Comparison of ENCODE assay signal across 10 cellular contexts in genomic region chr11:30855383-30856006, GRCh38.
DNase-seq lines count a peak whose midpoint lies in the region; ATAC-seq and TF ChIP-seq lines count a peak whose summit lies in the region.
"Had no signal": no experiment of that assay in that cellular context is flagged by ENCODE, and none has a peak within 500 bp of the region (broad histone marks: within the 10 kb centered on the region; RNA-seq: fewer than 3 reads in every experiment).

No MANE protein-coding gene starts in this region.

- H3K4me1 ChIP-seq in cardiac muscle cell (ENCODE audit: low read depth) = no peaks in the 10 kb centered on the region
- H3K4me1 ChIP-seq in upper lobe of right lung = no peaks in the 10 kb centered on the region

- H3K27me3 ChIP-seq in cardiac muscle cell = no peaks in the 10 kb centered on the region
- no peaks in the 10 kb centered on the region for H3K27me3 ChIP-seq in upper lobe of right lung

- intact Hi-C loops in left ventricle myocardium superior (cut with micrococcal nuclease) = no loop called here
- intact Hi-C loops in upper lobe of right lung (cut with DNase I) = no loop called here

- DNase-seq in cardiac muscle cell (ENCODE audit: low read depth in 1 of 2, low spot score in 1 of 2) (peak; percentile 21 to 52), left ventricle myocardium superior (no peak), SK-N-DZ (ENCODE audit: low spot score) (peak; percentile 39), globus pallidus (ENCODE audit: low spot score) (peak; percentile 10), upper lobe of right lung (no peak)
- no peak for DNase-seq in stimulated activated naive CD8-positive, alpha-beta T cell treated with anti-CD3 and anti-CD28 coated beads, Interleukin-15, Interleukin-2, amounts not matched to agents 100 U/mL and 50 U/mL, for 24 hours
- DNase-seq in stimulated activated naive CD4-positive, alpha-beta T cell treated with Interleukin-2 at 50 U/mL for 16 hours (lab: John Stamatoyannopoulos, UW) = no peak
- DNase-seq: activated naive CD8-positive, alpha-beta T cell treated with anti-CD3 and anti-CD28 coated beads, Interleukin-2, amount 10 ng/mL, durations not matched to agents 7 days and 5 days; HCEC 1CT had no signal

- H3K27ac ChIP-seq in cardiac muscle cell (no peak overlapping the region), upper lobe of right lung (no peak overlapping the region)

- ATAC-seq in left ventricle myocardium superior = no peak
- no peak for ATAC-seq in upper lobe of right lung
- ATAC-seq in stimulated activated naive CD8-positive, alpha-beta T cell treated with anti-CD3 and anti-CD28 coated beads, Interleukin-15, Interleukin-2, amounts not matched to agents 100 U/mL and 50 U/mL, for 24 hours = no peak
- no peak for ATAC-seq in GM21786 (IDR thresholded peaks at IDR 0.05; ENCODE audit: unreplicated experiment)

- H3K4me3 ChIP-seq in cardiac muscle cell (no peak overlapping the region), upper lobe of right lung (no peak overlapping the region)

- H3K9me3 ChIP-seq in cardiac muscle cell (ENCODE audit: low read depth) (no peaks in the 10 kb centered on the region), upper lobe of right lung (no peaks in the 10 kb centered on the region)

- H3K36me3 ChIP-seq in cardiac muscle cell (no peaks in the 10 kb centered on the region), upper lobe of right lung (no peaks in the 10 kb centered on the region)

- TF ChIP-seq CTCF in cardiac muscle cell (IDR thresholded peaks at IDR 0.05; ENCODE audit: low read depth, low read length) (no peak), upper lobe of right lung (IDR thresholded peaks at IDR 0.05) (peak; percentile 32)

Comparison
In these comparisons a context has a peak if more than half of its experiments do, and no peak if none do; other contexts are left out.
1. DNase-seq: peak in cardiac muscle cell (2 of 2), SK-N-DZ (single experiment) and globus pallidus (single experiment); none in left ventricle myocardium superior (single experiment), upper lobe of right lung (single experiment), stimulated activated naive CD8-positive, alpha-beta T cell treated with anti-CD3 and anti-CD28 coated beads, Interleukin-15, Interleukin-2, amounts not matched to agents 100 U/mL and 50 U/mL, for 24 hours (single experiment) and stimulated activated naive CD4-positive, alpha-beta T cell treated with Interleukin-2 at 50 U/mL for 16 hours (single experiment).